In genomic region chr20:38337561-38338140, GRCh38 we compare ENCODE assay signal across 8 cellular contexts. TPM values are rescaled to one million over a fixed set of nuclear protein-coding genes. Genes with fewer than 3 reads are reported as not detected.
DNase-seq lines count a peak whose midpoint lies in the region; ATAC-seq and TF ChIP-seq lines count a peak whose summit lies in the region.

No MANE protein-coding gene starts in this region.

- no peak overlapping the region for H3K27ac ChIP-seq in esophagus squamous epithelium

- no peaks in the 10 kb centered on the region for H3K36me3 Mint-ChIP-seq in Caco-2 (ENCODE audit: insufficient read depth, unreplicated experiment)

- H3K4me1 Mint-ChIP-seq in Caco-2 (ENCODE audit: low read depth, unreplicated experiment) = peaks cover 5% of the 10 kb centered on the region

- H3K36me3 ChIP-seq in Caco-2 (ENCODE audit: control insufficient read depth, insufficient read depth, low read length) = no peaks in the 10 kb centered on the region
- no peaks in the 10 kb centered on the region for H3K36me3 ChIP-seq in esophagus squamous epithelium

- peaks cover 12% of the 10 kb centered on the region for H3K9me3 Mint-ChIP-seq in Caco-2 (ENCODE audit: unreplicated experiment)

- WGBS in esophagus squamous epithelium, 2 donors = 27 to 32% methylated on average over 6 of the region's 6 CpGs

- no TSS peak for BruUV-seq in Caco-2 (replicated peaks; lab: Mats Ljungman, UMichigan)

- peaks cover 5% of the 10 kb centered on the region for H3K9me3 ChIP-seq in Caco-2
- H3K9me3 ChIP-seq in esophagus squamous epithelium = peaks cover 0 to 7% (median 6%) of the 10 kb centered on the region in 3 donors

- POLR2A ChIA-PET in Caco-2 (lab: Charles Lee) = no interaction called here

- no peak overlapping the region for H3K27ac Mint-ChIP-seq in Caco-2 (ENCODE audit: unreplicated experiment)

- H3K27me3 Mint-ChIP-seq in Caco-2 (ENCODE audit: insufficient read depth, unreplicated experiment) = peaks cover 6% of the 10 kb centered on the region

- H3K4me1 ChIP-seq in Caco-2 (peaks cover 1% of the 10 kb centered on the region; the same call in 1 of the 2 replicates), esophagus squamous epithelium (no peaks in the 10 kb centered on the region)

- TF ChIP-seq POLR2A in esophagus squamous epithelium (IDR thresholded peaks at IDR 0.05) = no peak

- H3K4me3 ChIP-seq in Caco-2 (ENCODE audit: low read depth, low read length) = no peak overlapping the region
- no peak overlapping the region for H3K4me3 ChIP-seq in esophagus squamous epithelium

- TF ChIP-seq CTCF in Caco-2 (IDR thresholded peaks at IDR 0.05; ENCODE audit: insufficient read depth in 1 of 2, low read depth in 1 of 2, low read length in 1 of 2, severe bottlenecking in 1 of 2, unreplicated experiment in 1 of 2) = peak; percentile 66 to 75
- TF ChIP-seq CTCF in esophagus squamous epithelium (IDR thresholded peaks at IDR 0.05) = peak in 3 of 6 experiments; percentile 17 to 58 (median 18)

- no peak for ATAC-seq in GM18519 (IDR thresholded peaks at IDR 0.05; ENCODE audit: low FRiP score, unreplicated experiment)
- no peak for ATAC-seq in HG02852 (IDR thresholded peaks at IDR 0.05; ENCODE audit: unreplicated experiment)
- ATAC-seq in GM21723 (IDR thresholded peaks at IDR 0.05; ENCODE audit: unreplicated experiment) = no peak

- CTCF ChIA-PET in Caco-2 (lab: Charles Lee) = interaction anchor here (1.0 to 8.6 kb wide), 5 partner anchors 12 to 109 kb away, joined by 3 to 170 read pairs (median 4); partner anchors contain the start of gene SNHG17

- no peaks in the 10 kb centered on the region for H3K27me3 ChIP-seq in Caco-2 (replicated peaks; ENCODE audit: control insufficient read depth, insufficient read depth, low read length)
- peaks cover 0 to 44% (median 0%) of the 10 kb centered on the region in 4 donors for H3K27me3 ChIP-seq in esophagus squamous epithelium

- no peak overlapping the region for H3K4me3 Mint-ChIP-seq in Caco-2 (ENCODE audit: unreplicated experiment)

- DNase-seq in Caco-2 = peak; percentile 73 to 79
- peak; percentile 46 for DNase-seq in HPDE6-E6E7 (ENCODE audit: extremely low spot score)
- DNase-seq in amniotic epithelial cell (ENCODE audit: low read depth) = peak; percentile 22
- peak; percentile 48 for DNase-seq in left kidney (ENCODE audit: low read depth, low spot score)
- no peak for DNase-seq in esophagus squamous epithelium (lab: John Stamatoyannopoulos, UW)

- intact Hi-C loops in Caco-2 (cut with micrococcal nuclease; ENCODE audit: unreplicated experiment) = loop anchor here (5.0 kb wide), 1 partner anchor 55 kb away; no protein-coding TSS in a partner anchor
- intact Hi-C loops in esophagus squamous epithelium (cut with DNase I) = no loop called here

RNA-seq across cellular contexts. Expression of gene LBP, which starts 8.6 kb away (rescaled TPM):
- not detected in 2 replicates for total RNA-seq in Caco-2 (2022)
- total RNA-seq in esophagus squamous epithelium = under 1 TPM in 1 of 4 donors, not detected in 3; 0.18 TPM

RNA-seq across cellular contexts. Expression of gene BPI, which starts 33.7 kb away (rescaled TPM):
- not detected in 2 replicates for total RNA-seq in Caco-2 (2022)
- total RNA-seq in esophagus squamous epithelium = under 1 TPM in 1 of 4 donors, not detected in 3; 0.26 TPM
